ENCODE assay signal across 8 cellular contexts in genomic region chr20:11204926-11205768, GRCh38.
DNase-seq lines count a peak whose midpoint lies in the region; ATAC-seq and TF ChIP-seq lines count a peak whose summit lies in the region.

No MANE protein-coding gene starts in this region.

- no peaks in the 10 kb centered on the region for H3K9me3 Mint-ChIP-seq in activated naive CD8-positive, alpha-beta T cell treated with anti-CD3 and anti-CD28 coated beads for 36 hours

- H3K4me1 Mint-ChIP-seq in activated naive CD8-positive, alpha-beta T cell treated with anti-CD3 and anti-CD28 coated beads for 36 hours: no peaks in the 10 kb centered on the region

- H3K27ac Mint-ChIP-seq in activated naive CD8-positive, alpha-beta T cell treated with anti-CD3 and anti-CD28 coated beads for 36 hours: no peak overlapping the region

- 35% methylated on average over 4 of the region's 4 CpGs for WGBS in right cardiac atrium
- WGBS in spleen, 5 donors: 21 to 33% (median 28%) methylated on average over 4 of the region's 4 CpGs

- no peaks in the 10 kb centered on the region for H3K36me3 Mint-ChIP-seq in activated naive CD8-positive, alpha-beta T cell treated with anti-CD3 and anti-CD28 coated beads for 36 hours

- no peaks in the 10 kb centered on the region for H3K36me3 ChIP-seq in spleen

- no peak overlapping the region for H3K4me3 Mint-ChIP-seq in activated naive CD8-positive, alpha-beta T cell treated with anti-CD3 and anti-CD28 coated beads for 36 hours

- no peak overlapping the region for H3K4me3 ChIP-seq in right cardiac atrium (ENCODE audit: low read length)
- H3K4me3 ChIP-seq in spleen: no peak overlapping the region

- H3K4me1 ChIP-seq in right cardiac atrium (ENCODE audit: control insufficient read depth, insufficient read depth, low read length) (no peaks in the 10 kb centered on the region), spleen (peaks cover 0 to 10% (median 9%) of the 10 kb centered on the region in 6 donors)

- no peak for TF ChIP-seq POLR2A in spleen (IDR thresholded peaks at IDR 0.05)

- ATAC-seq in GM19035 (IDR thresholded peaks at IDR 0.05; ENCODE audit: unreplicated experiment): peak; percentile 90
- peak; percentile 83 for ATAC-seq in HG03175 (IDR thresholded peaks at IDR 0.05; ENCODE audit: unreplicated experiment)
- peak; percentile 92 to 93 for ATAC-seq in right cardiac atrium

- H3K9me3 ChIP-seq in right cardiac atrium (ENCODE audit: control insufficient read depth, low read length) (no peaks in the 10 kb centered on the region), spleen (no peaks in the 10 kb centered on the region)

- DNase-seq in DMS53 (lab: John Stamatoyannopoulos, UW) (peak; percentile 87), NCI-H460 (ENCODE audit: extremely low read depth, low read depth) (peak; percentile 48), right cardiac atrium (peak; percentile 41 to 74 (median 48)), spleen (no peak)
- DNase-seq in activated naive CD8-positive, alpha-beta T cell treated with anti-CD3 and anti-CD28 coated beads for 36 hours: peak; percentile 4
- DNase-seq in stimulated activated naive CD4-positive, alpha-beta T cell (lab: John Stamatoyannopoulos, UW): no peak

- H3K27ac ChIP-seq in right cardiac atrium (ENCODE audit: low read length): no peak overlapping the region
- peak overlapping the region in 1 of 8 donors; percentile 28 for H3K27ac ChIP-seq in spleen

- H3K27me3 ChIP-seq in right cardiac atrium (ENCODE audit: control insufficient read depth, insufficient read depth) (no peaks in the 10 kb centered on the region), spleen (replicated peaks in 1 of 7) (no peaks in the 10 kb centered on the region)

- peaks cover 2% of the 10 kb centered on the region for H3K27me3 Mint-ChIP-seq in activated naive CD8-positive, alpha-beta T cell treated with anti-CD3 and anti-CD28 coated beads for 36 hours

- intact Hi-C loops in right cardiac atrium (cut with DNase I) (loop anchor here in 2 of 4 donors (5.0 to 10.0 kb wide), 4 partner anchors 60 to 650 kb away; partner anchors contain the start of gene JAG1 (in 2 of the 2)), spleen (cut with DNase I; ENCODE audit: low total_unique reads) (no loop called here)

- TF ChIP-seq CTCF in spleen (IDR thresholded peaks at IDR 0.05 in 8 of 11, conservative IDR thresholded peaks at IDR 0.05 in 3 of 11): peak in 10 of 11 experiments; percentile 10 to 67 (median 56)

Comparison
In these comparisons a context has a peak if more than half of its experiments do, and no peak if none do; other contexts are left out.
1. DNase-seq: peak in DMS53 (single experiment), NCI-H460 (single experiment), activated naive CD8-positive, alpha-beta T cell treated with anti-CD3 and anti-CD28 coated beads for 36 hours (single experiment) and right cardiac atrium (3 of 3); none in spleen (single experiment) and stimulated activated naive CD4-positive, alpha-beta T cell (0 of 6).
2. Peak in every context shown above with its lines, with median percentiles within 50 percentile points of each other: ATAC-seq.